ENCODE assay signal across 1 cellular context in the genomic region with DNA sequence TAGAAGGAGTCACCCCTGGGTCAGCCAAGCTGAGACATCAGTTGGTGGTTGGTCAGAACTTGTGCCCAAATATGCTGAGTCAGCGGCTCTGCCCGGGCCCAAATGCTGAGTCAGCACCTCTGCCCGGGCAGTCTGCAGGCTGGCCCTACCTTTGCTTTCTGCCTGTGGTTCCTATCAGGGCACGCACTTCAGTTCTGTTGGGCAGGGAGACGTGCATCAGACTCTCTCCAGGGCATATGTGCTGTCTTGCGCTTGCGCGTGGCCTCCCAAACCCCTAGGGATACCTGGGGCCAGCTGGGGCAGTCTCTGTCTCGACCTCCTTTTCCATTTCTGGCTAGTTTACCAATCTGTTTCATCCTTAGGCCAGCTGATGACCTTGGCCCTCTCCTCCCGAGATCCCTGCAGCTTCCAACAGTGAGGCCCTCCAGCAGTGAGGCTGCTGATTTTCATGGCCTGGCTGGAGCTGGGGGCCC.
TF ChIP-seq lines count a peak whose summit lies in the region.

No MANE protein-coding gene starts in this region.

TF ChIP-seq in GM23338, 12 proteins besides CTCF, POLR2A, EP300 and RAD21:
- TF ChIP-seq EZH2 (IDR thresholded peaks at IDR 0.05; ENCODE audit: low read depth, unreplicated experiment) (no peak), ETS1 (IDR thresholded peaks at IDR 0.05) (no peak), CREB1 (CRISPR knock-in tag; IDR thresholded peaks at IDR 0.05; ENCODE audit: low read depth) (no peak), REST (IDR thresholded peaks at IDR 0.05; ENCODE audit: unreplicated experiment) (no peak), ZNF331 (CRISPR knock-in tag; IDR thresholded peaks at IDR 0.05; ENCODE audit: low read depth) (no peak), EZH2phosphoT487 (IDR thresholded peaks at IDR 0.05; ENCODE audit: unreplicated experiment) (no peak), ZNF114 (CRISPR knock-in tag; IDR thresholded peaks at IDR 0.05) (no peak), POLR2AphosphoS5 (IDR thresholded peaks at IDR 0.05; ENCODE audit: low read depth) (no peak), JUNB (IDR thresholded peaks at IDR 0.05; ENCODE audit: unreplicated experiment) (no peak), NANOG (IDR thresholded peaks at IDR 0.05; ENCODE audit: borderline replicate concordance) (no peak), STAT1 (IDR thresholded peaks at IDR 0.05; ENCODE audit: unreplicated experiment) (no peak), ZNF462 (CRISPR knock-in tag; IDR thresholded peaks at IDR 0.05) (no peak)
